Comparison of ENCODE assay signal across 34 cellular contexts in genomic region chr15:96468036-96468435, GRCh38.
"Had no signal": no experiment of that assay in that cellular context is flagged by ENCODE, and none has a peak within 500 bp of the region (broad histone marks: within the 10 kb centered on the region; RNA-seq: fewer than 3 reads in every experiment).

No MANE protein-coding gene starts in this region.

- H3K36me3 ChIP-seq: MG63 had no signal

- H3K9me3 ChIP-seq: MG63 had no signal

- H3K27me3 ChIP-seq: MG63 had no signal

- DNase-seq: Karpas-422, Kasumi-1, MG63, MM.1S, MV-4-11, NCI-H1048, NCI-H1092, NCI-H1092 treated with DMSO at 0.1 percent for 48 hours, NCI-H1105, NCI-H1105 treated with DMSO at 0.1 percent for 48 hours, NCI-H1417, NCI-H1417 treated with DMSO at 0.1 percent for 48 hours, NCI-H1436, NCI-H1436 treated with DMSO at 0.1 percent for 48 hours, NCI-H146, NCI-H1694, NCI-H1694 treated with DMSO at 0.1 percent for 48 hours, NCI-H187, NCI-H187 treated with DMSO at 0.1 percent for 48 hours, NCI-H1930, NCI-H2029, NCI-H2029 treated with DMSO at 0.1 percent for 48 hours, NCI-H2081, NCI-H2081 treated with DMSO at 0.1 percent for 48 hours, NCI-H2107, NCI-H2171, NCI-H2171 treated with DMSO at 0.1 percent for 48 hours, NCI-H2227 treated with DMSO at 0.1 percent for 48 hours, NCI-H226, NCI-H345, NCI-H446, NCI-H446 treated with DMSO at 0.1 percent for 48 hours, NCI-H510A, NCI-H510A treated with DMSO at 0.1 percent for 48 hours had no signal

- H3K4me3 ChIP-seq: MG63 had no signal
